ENCODE assay signal across 8 cellular contexts in genomic region chr12:116916714-116917114, GRCh38. TPM values are rescaled to one million over a fixed set of nuclear protein-coding genes. Genes with fewer than 3 reads are reported as not detected.
DNase-seq lines count a peak whose midpoint lies in the region; ATAC-seq and TF ChIP-seq lines count a peak whose summit lies in the region.

No MANE protein-coding gene starts in this region.

- no peak overlapping the region for H3K27ac ChIP-seq in CD4-positive, alpha-beta memory T cell (ENCODE audit: low read depth, low read length)
- no peak overlapping the region for H3K27ac ChIP-seq in liver (ENCODE audit: low read depth in 1 of 2, low read length in 2 of 2)

- no peaks in the 10 kb centered on the region for H3K27me3 Mint-ChIP-seq in CD4-positive, alpha-beta memory T cell
- no peaks in the 10 kb centered on the region for H3K27me3 Mint-ChIP-seq in activated naive CD8-positive, alpha-beta T cell treated with anti-CD3 and anti-CD28 coated beads, Interleukin-2, amount 50 U/mL, for 24 hours

- ATAC-seq in GM19043 (IDR thresholded peaks at IDR 0.05; ENCODE audit: low read depth, unreplicated experiment) (peak; percentile 88), HG03280 (IDR thresholded peaks at IDR 0.05; ENCODE audit: unreplicated experiment) (peak; percentile 99), sciatic nerve (no peak)
- ATAC-seq in activated naive CD8-positive, alpha-beta T cell treated with anti-CD3 and anti-CD28 coated beads, Interleukin-2, amount 50 U/mL, for 24 hours: peak; percentile 93

- no peaks in the 10 kb centered on the region for H3K27me3 ChIP-seq in CD4-positive, alpha-beta memory T cell (ENCODE audit: insufficient read depth, low read length)
- no peaks in the 10 kb centered on the region for H3K27me3 ChIP-seq in liver (ENCODE audit: control insufficient read depth in 4 of 4, insufficient read depth in 4 of 4, low read length in 3 of 4)

- WGBS in liver: 73% methylated on average over 5 of the region's 5 CpGs

- H3K9ac ChIP-seq in liver (ENCODE audit: low read depth in 1 of 2, low read length in 2 of 2): no peak overlapping the region

- H3K9me3 ChIP-seq in CD4-positive, alpha-beta memory T cell (ENCODE audit: control insufficient read depth in 1 of 2, low read length in 2 of 2): no peaks in the 10 kb centered on the region
- H3K9me3 ChIP-seq in liver (ENCODE audit: control insufficient read depth in 4 of 4, low read length in 3 of 4): no peaks in the 10 kb centered on the region

- H3K9me3 Mint-ChIP-seq in CD4-positive, alpha-beta memory T cell: no peaks in the 10 kb centered on the region
- H3K9me3 Mint-ChIP-seq in activated naive CD8-positive, alpha-beta T cell treated with anti-CD3 and anti-CD28 coated beads, Interleukin-2, amount 50 U/mL, for 24 hours: no peaks in the 10 kb centered on the region

- intact Hi-C loops in CD4-positive, alpha-beta memory T cell (cut with micrococcal nuclease): no loop called here
- intact Hi-C loops in sciatic nerve (cut with DNase I): no loop called here

- H3K4me1 Mint-ChIP-seq in CD4-positive, alpha-beta memory T cell: peaks cover 30 to 81% (median 59%) of the 10 kb centered on the region in 4 donors
- H3K4me1 Mint-ChIP-seq in activated naive CD8-positive, alpha-beta T cell treated with anti-CD3 and anti-CD28 coated beads, Interleukin-2, amount 50 U/mL, for 24 hours: peaks cover 69% of the 10 kb centered on the region

- peaks cover 4 to 5% of the 10 kb centered on the region in 2 donors for H3K36me3 Mint-ChIP-seq in CD4-positive, alpha-beta memory T cell
- peaks cover 34% of the 10 kb centered on the region for H3K36me3 Mint-ChIP-seq in activated naive CD8-positive, alpha-beta T cell treated with anti-CD3 and anti-CD28 coated beads, Interleukin-2, amount 50 U/mL, for 24 hours (ENCODE audit: low read depth)

- H3K27ac Mint-ChIP-seq in CD4-positive, alpha-beta memory T cell: peak overlapping the region in 3 of 7 donors; percentile 15 to 87 (median 40)
- H3K27ac Mint-ChIP-seq in activated naive CD8-positive, alpha-beta T cell treated with anti-CD3 and anti-CD28 coated beads, Interleukin-2, amount 50 U/mL, for 24 hours: peak overlapping the region; percentile 67

- H3K36me3 ChIP-seq in CD4-positive, alpha-beta memory T cell (ENCODE audit: insufficient read depth, low read length): no peaks in the 10 kb centered on the region
- H3K36me3 ChIP-seq in liver (ENCODE audit: control insufficient read depth in 4 of 4, insufficient read depth in 3 of 4, low read depth in 1 of 4, low read length in 3 of 4): peaks cover 0 to 2% (median 0%) of the 10 kb centered on the region in 4 donors

- no peak for TF ChIP-seq CTCF in liver (IDR thresholded peaks at IDR 0.05; ENCODE audit: low read depth, low read length, missing input control)

- TF ChIP-seq RAD21 in liver (IDR thresholded peaks at IDR 0.05): peak in 1 of 2 donors; percentile 68

- peak in 3 of 5 donors; percentile 10 to 55 (median 50) for DNase-seq in CD4-positive, alpha-beta memory T cell
- DNase-seq in RKO (ENCODE audit: low spot score) (peak; percentile 95), NCI-H2171 (lab: John Stamatoyannopoulos, UW) (no peak), sciatic nerve (ENCODE audit: low spot score) (no peak)
- DNase-seq in activated naive CD8-positive, alpha-beta T cell treated with anti-CD3 and anti-CD28 coated beads, Interleukin-2, amount 50 U/mL, for 24 hours: peak; percentile 50

- peaks cover 43% of the 10 kb centered on the region for H3K4me1 ChIP-seq in CD4-positive, alpha-beta memory T cell (ENCODE audit: insufficient read depth, low read length)
- peaks cover under 1 to 14% (median 8%) of the 10 kb centered on the region in 4 donors for H3K4me1 ChIP-seq in liver (ENCODE audit: control insufficient read depth in 4 of 4, insufficient read depth in 4 of 4, low read length in 3 of 4)

- H3K4me3 Mint-ChIP-seq in CD4-positive, alpha-beta memory T cell: peak overlapping the region in 3 of 8 donors; percentile 29 to 80 (median 54)
- H3K4me3 Mint-ChIP-seq in activated naive CD8-positive, alpha-beta T cell treated with anti-CD3 and anti-CD28 coated beads, Interleukin-2, amount 50 U/mL, for 24 hours: no peak overlapping the region

- POLR2A ChIA-PET in CD4-positive, alpha-beta memory T cell (lab: Charles Lee; ENCODE audit: partially characterized antibody): no interaction called here

- no peak overlapping the region for H3K4me3 ChIP-seq in CD4-positive, alpha-beta memory T cell (ENCODE audit: low read length in 2 of 2)
- no peak overlapping the region for H3K4me3 ChIP-seq in liver (ENCODE audit: low read depth in 1 of 3, low read length in 3 of 3)

- CTCF ChIA-PET in CD4-positive, alpha-beta memory T cell (lab: Charles Lee; ENCODE audit: partially characterized antibody): no interaction called here

TF ChIP-seq in liver, 16 proteins besides CTCF, POLR2A, EP300 and RAD21:
- TF ChIP-seq, protein P1, sequence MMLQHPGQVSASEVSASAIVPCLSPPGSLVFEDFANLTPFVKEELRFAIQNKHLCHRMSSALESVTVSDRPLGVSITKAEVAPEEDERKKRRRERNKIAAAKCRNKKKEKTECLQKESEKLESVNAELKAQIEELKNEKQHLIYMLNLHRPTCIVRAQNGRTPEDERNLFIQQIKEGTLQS (IDR thresholded peaks at IDR 0.05): peak; percentile 90
- peak in 1 of 2 donors; percentile 65 for TF ChIP-seq RXRA (IDR thresholded peaks at IDR 0.05)
- TF ChIP-seq SP1 (IDR thresholded peaks at IDR 0.05): peak; percentile 47
- no peak for TF ChIP-seq FOXA2 (IDR thresholded peaks at IDR 0.05)
- peak in 1 of 2 donors; percentile 60 for TF ChIP-seq HNF4A (conservative IDR thresholded peaks at IDR 0.05)
- TF ChIP-seq JUND (IDR thresholded peaks at IDR 0.05): peak; percentile 59 to 97

RNA-seq across cellular contexts. Expression of gene FBXW8, which starts 6.0 kb away (rescaled TPM):
- 10 to 100 TPM in 1 of 2 experiments, 1 to 10 TPM in 1; 9.3 to 10.2 TPM for total RNA-seq in CD4-positive, alpha-beta memory T cell
- 1 to 10 TPM; 2.3 to 4.6 TPM for polyA plus RNA-seq in CD4-positive, alpha-beta memory T cell
- 1 to 10 TPM; 6.4 to 7.1 TPM for total RNA-seq in liver
- polyA plus RNA-seq in liver: 1 to 10 TPM; 1.9 to 3.4 TPM
- 12.9 TPM for total RNA-seq in sciatic nerve

RNA-seq across cellular contexts. Expression of gene HRK, which starts 35.5 kb away (rescaled TPM):
- not detected for total RNA-seq in CD4-positive, alpha-beta memory T cell
- under 1 TPM in 1 of 2 donors, not detected in 1; 0.06 TPM for polyA plus RNA-seq in CD4-positive, alpha-beta memory T cell
- total RNA-seq in liver (under 1 TPM in 1 of 2 donors, not detected in 1; 0.14 TPM), sciatic nerve (0.22 TPM)
- not detected for polyA plus RNA-seq in liver

Comparison
In these comparisons a context has a peak if more than half of its experiments do, and no peak if none do; other contexts are left out.
1. DNase-seq: peak in CD4-positive, alpha-beta memory T cell (3 of 5), RKO (single experiment) and activated naive CD8-positive, alpha-beta T cell treated with anti-CD3 and anti-CD28 coated beads, Interleukin-2, amount 50 U/mL, for 24 hours (single experiment); none in NCI-H2171 (single experiment) and sciatic nerve (single experiment).